9 cellular contexts compared by ENCODE assay signal in genomic region chr17:36849871-36850348, GRCh38.
DNase-seq lines count a peak whose midpoint lies in the region; TF ChIP-seq lines count a peak whose summit lies in the region.
"Had no signal": no experiment of that assay in that cellular context is flagged by ENCODE, and none has a peak within 500 bp of the region (broad histone marks: within the 10 kb centered on the region; RNA-seq: fewer than 3 reads in every experiment).

No MANE protein-coding gene starts in this region.

- no peak overlapping the region; the same call in 1 of the 2 replicates for H3K9ac ChIP-seq in OCI-LY3 (ENCODE audit: low read length)
- no peak overlapping the region for H3K9ac ChIP-seq in mammary epithelial cell (ENCODE audit: insufficient read depth, low read length)

- H4K20me1 ChIP-seq in OCI-LY3 (ENCODE audit: insufficient read depth, low read length) (no peaks in the 10 kb centered on the region), mammary epithelial cell (ENCODE audit: insufficient read depth, low read length) (no peaks in the 10 kb centered on the region)

- H2AFZ ChIP-seq in OCI-LY3 (ENCODE audit: low read depth, low read length) (peak overlapping the region; percentile 15; the same call in 1 of the 2 replicates), mammary epithelial cell (ENCODE audit: low read depth, low read length) (peak overlapping the region; percentile 61)

- H3K4me3 ChIP-seq in OCI-LY3 (ENCODE audit: low read length) (peak overlapping the region; percentile 7), mammary epithelial cell (replicated peaks in 1 of 3; ENCODE audit: insufficient read depth in 1 of 3, low read depth in 2 of 3, low read length in 3 of 3) (no peak overlapping the region)

- dilution Hi-C loops in mammary epithelial cell (cut with HindIII; ENCODE audit: low sequenced_read_pairs) = loop anchor here (5.0 kb wide), 1 partner anchor 98 kb away; no protein-coding TSS in a partner anchor

- DNase-seq in mammary epithelial cell (peak; percentile 58), occipital lobe (lab: John Stamatoyannopoulos, UW) (no peak), T-helper 9 cell (no peak), pons (ENCODE audit: low spot score) (no peak), NCI-H526 (lab: John Stamatoyannopoulos, UW) (no peak)
- DNase-seq in stimulated activated CD4-positive, alpha-beta T cell treated with anti-CD3 and anti-CD28 coated beads, Interleukin-15, amount 100 ng/mL, for 48 hours (ENCODE audit: low read depth in 2 of 2) = peak; percentile 36
- DNase-seq: small intestine had no signal

- in situ Hi-C loops in mammary epithelial cell (cut with MboI; ENCODE audit: low sequenced_read_pairs in 2 of 2) = no loop called here

- intact Hi-C loops in mammary epithelial cell (cut with micrococcal nuclease) = loop anchor here (1.0 to 10.0 kb wide), 2 partner anchors 197 to 635 kb away; partner anchors contain the start of gene DUSP14

- TF ChIP-seq CTCF in GM12873 (IDR thresholded peaks at IDR 0.05; ENCODE audit: insufficient read depth, low read depth, low read length, missing control alignments) = peak; percentile 32
- TF ChIP-seq CTCF in OCI-LY3 (IDR thresholded peaks at IDR 0.05; ENCODE audit: low read depth, low read length) = peak; percentile 36
- peak; percentile 6 to 15 for TF ChIP-seq CTCF in mammary epithelial cell (conservative IDR thresholded peaks at IDR 0.05 in 1 of 2, IDR thresholded peaks at IDR 0.05 in 1 of 2; ENCODE audit: extremely low read depth in 1 of 2, insufficient read depth in 1 of 2, low read depth in 1 of 2, low read length in 2 of 2)

- 59% methylated on average over 9 of the region's 9 CpGs for WGBS in mammary epithelial cell (ENCODE audit: low coverage, missing lambda C conversion rate)

- H3K27ac ChIP-seq in OCI-LY3 (ENCODE audit: low read length) = no peak overlapping the region
- peak overlapping the region; percentile 20 for H3K27ac ChIP-seq in mammary epithelial cell (ENCODE audit: insufficient read depth, low read depth, low read length)

- CTCF ChIA-PET in mammary epithelial cell (lab: Charles Lee; ENCODE audit: low non-redundant PET) = interaction anchor here (0.6 kb wide), 1 partner anchor 480 kb away, joined by 9 read pairs; no protein-coding TSS in a partner anchor

- H3K4me1 ChIP-seq in OCI-LY3 (ENCODE audit: low read length) = peaks cover 11% of the 10 kb centered on the region
- peaks cover 29% of the 10 kb centered on the region for H3K4me1 ChIP-seq in mammary epithelial cell (ENCODE audit: insufficient read depth, low read length)

- H3K4me2 ChIP-seq in OCI-LY3 (ENCODE audit: low read length) (peak overlapping the region; percentile 52), mammary epithelial cell (ENCODE audit: insufficient read depth, low read depth, low read length) (no peak overlapping the region)

- no TSS peak for BruUV-seq in mammary epithelial cell (replicated peaks; lab: Mats Ljungman, UMichigan)

- H3K27me3 ChIP-seq in OCI-LY3 (ENCODE audit: low read depth, low read length) (peaks cover 13% of the 10 kb centered on the region), mammary epithelial cell (ENCODE audit: insufficient read depth, low read length) (no peaks in the 10 kb centered on the region)

- H3K36me3 ChIP-seq in OCI-LY3 (replicated peaks; ENCODE audit: low read depth, low read length) (no peaks in the 10 kb centered on the region), mammary epithelial cell (ENCODE audit: insufficient read depth, low read length) (no peaks in the 10 kb centered on the region)

- H3K79me2 ChIP-seq in OCI-LY3 (ENCODE audit: low read length) (no peaks in the 10 kb centered on the region), mammary epithelial cell (ENCODE audit: insufficient read depth, low read length) (no peaks in the 10 kb centered on the region)

- H3K9me3 ChIP-seq in OCI-LY3 (ENCODE audit: insufficient read depth, low read length) (no peaks in the 10 kb centered on the region), mammary epithelial cell (replicated peaks; ENCODE audit: insufficient read depth, low read length) (no peaks in the 10 kb centered on the region)

Comparison
In these comparisons a context has a peak if more than half of its experiments do, and no peak if none do; other contexts are left out.
1. DNase-seq: peak in mammary epithelial cell (single experiment) and stimulated activated CD4-positive, alpha-beta T cell treated with anti-CD3 and anti-CD28 coated beads, Interleukin-15, amount 100 ng/mL, for 48 hours (2 of 2); none in occipital lobe (single experiment), T-helper 9 cell (single experiment), pons (single experiment) and NCI-H526 (0 of 2).
2. Peak in every context shown above with its lines, with median percentiles within 50 percentile points of each other: CTCF ChIP-seq.